Comparison of ENCODE assay signal across 29 cellular contexts in genomic region chr7:155168607-155169006, GRCh38.
"Had no signal": no experiment of that assay in that cellular context is flagged by ENCODE, and none has a peak within 500 bp of the region (broad histone marks: within the 10 kb centered on the region; RNA-seq: fewer than 3 reads in every experiment).

No MANE protein-coding gene starts in this region.

- H3K4me3 ChIP-seq: left lung, lower lobe of right lung, mucosa of descending colon, pancreas, prostate gland, skin epidermis, stomach, testis, thyroid gland, transverse colon, vagina had no signal

- H3K27ac ChIP-seq: left lung, lower lobe of right lung, pancreas, prostate gland, skin epidermis, stomach, testis, thyroid gland, transverse colon, upper lobe of left lung had no signal

- DNase-seq: hypothalamus; immature natural killer cell; kidney; left colon; left lung; lower lobe of right lung; midbrain; mucosa of descending colon; naive thymus-derived CD4-positive, alpha-beta T cell; pancreas; posterior cingulate gyrus; retina; right cardiac atrium; stimulated activated CD4-positive, alpha-beta T cell treated with anti-CD3 and anti-CD28 coated beads, Interleukin-12 subunit alpha, Interleukin-12 subunit beta, amount 100 ng/mL, for 4 hours; stimulated activated CD4-positive, alpha-beta T cell treated with anti-CD3 and anti-CD28 coated beads, Interleukin-15, amount 100 ng/mL, for 24 hours; stimulated activated CD4-positive, alpha-beta T cell treated with anti-CD3 and anti-CD28 coated beads, Interleukin-2, amount 100 ng/mL, for 24 hours; stimulated activated CD4-positive, alpha-beta T cell treated with anti-CD3 and anti-CD28 coated beads, Interleukin-4, amount 100 ng/mL, for 1 hour; stimulated activated naive B cell treated with anti-CD40 and anti-IgM and Interleukin-4, amounts not matched to agents 10 μg/mL and 1 μg/mL and 100 μg/mL, for 72 hours; stimulated activated naive CD8-positive, alpha-beta T cell treated with anti-CD3 and anti-CD28 coated beads, Interleukin-15, Interleukin-2, amounts not matched to agents 100 U/mL and 50 U/mL, for 24 hours; stomach; testis; thyroid gland; transverse colon had no signal

- H3K9me3 ChIP-seq: left lung, lower lobe of right lung, mucosa of descending colon, pancreas, prostate gland, stomach, testis, thyroid gland, transverse colon, upper lobe of left lung, vagina had no signal

- H3K4me3 Mint-ChIP-seq: immature natural killer cell; naive thymus-derived CD4-positive, alpha-beta T cell; natural killer cell treated with Interleukin-12 subunit alpha and Interleukin-12 subunit beta and Interleukin-15 and Interleukin-18, amount 100 ng/mL, for 72 hours; stimulated activated naive B cell treated with anti-CD40 and anti-IgM and Interleukin-4, amounts not matched to agents 10 μg/mL and 1 μg/mL and 100 μg/mL, for 72 hours had no signal

- H3K9me3 Mint-ChIP-seq: immature natural killer cell; naive thymus-derived CD4-positive, alpha-beta T cell; natural killer cell treated with Interleukin-12 subunit alpha and Interleukin-12 subunit beta and Interleukin-15 and Interleukin-18, amount 100 ng/mL, for 72 hours; stimulated activated naive B cell treated with anti-CD40 and anti-IgM and Interleukin-4, amounts not matched to agents 10 μg/mL and 1 μg/mL and 100 μg/mL, for 72 hours had no signal

- H3K27me3 ChIP-seq: pancreas, testis, thyroid gland, transverse colon, upper lobe of left lung, vagina had no signal

- ATAC-seq: left colon; mucosa of descending colon; naive thymus-derived CD4-positive, alpha-beta T cell; natural killer cell treated with Interleukin-12 subunit alpha and Interleukin-12 subunit beta and Interleukin-15 and Interleukin-18, amount 100 ng/mL, for 72 hours; pancreas; right cardiac atrium; sciatic nerve; stimulated activated naive B cell treated with anti-CD40 and anti-IgM and Interleukin-4, amounts not matched to agents 10 μg/mL and 1 μg/mL and 100 μg/mL, for 72 hours; stimulated activated naive CD8-positive, alpha-beta T cell treated with anti-CD3 and anti-CD28 coated beads, Interleukin-15, Interleukin-2, amounts not matched to agents 100 U/mL and 50 U/mL, for 24 hours had no signal

- H3K4me1 ChIP-seq: left lung, lower lobe of right lung, pancreas, prostate gland, stomach, testis, thyroid gland had no signal

- H3K27ac Mint-ChIP-seq: immature natural killer cell; naive thymus-derived CD4-positive, alpha-beta T cell; natural killer cell treated with Interleukin-12 subunit alpha and Interleukin-12 subunit beta and Interleukin-15 and Interleukin-18, amount 100 ng/mL, for 72 hours; stimulated activated naive B cell treated with anti-CD40 and anti-IgM and Interleukin-4, amounts not matched to agents 10 μg/mL and 1 μg/mL and 100 μg/mL, for 72 hours had no signal

- H3K4me1 Mint-ChIP-seq: immature natural killer cell; naive thymus-derived CD4-positive, alpha-beta T cell; stimulated activated naive B cell treated with anti-CD40 and anti-IgM and Interleukin-4, amounts not matched to agents 10 μg/mL and 1 μg/mL and 100 μg/mL, for 72 hours had no signal

- H3K36me3 Mint-ChIP-seq: immature natural killer cell; naive thymus-derived CD4-positive, alpha-beta T cell; natural killer cell treated with Interleukin-12 subunit alpha and Interleukin-12 subunit beta and Interleukin-15 and Interleukin-18, amount 100 ng/mL, for 72 hours; stimulated activated naive B cell treated with anti-CD40 and anti-IgM and Interleukin-4, amounts not matched to agents 10 μg/mL and 1 μg/mL and 100 μg/mL, for 72 hours had no signal

- H3K36me3 ChIP-seq: left lung, lower lobe of right lung, pancreas, prostate gland, stomach, thyroid gland, transverse colon, upper lobe of left lung, vagina had no signal
